ENCODE assay signal across 9 cellular contexts in the genomic region with DNA sequence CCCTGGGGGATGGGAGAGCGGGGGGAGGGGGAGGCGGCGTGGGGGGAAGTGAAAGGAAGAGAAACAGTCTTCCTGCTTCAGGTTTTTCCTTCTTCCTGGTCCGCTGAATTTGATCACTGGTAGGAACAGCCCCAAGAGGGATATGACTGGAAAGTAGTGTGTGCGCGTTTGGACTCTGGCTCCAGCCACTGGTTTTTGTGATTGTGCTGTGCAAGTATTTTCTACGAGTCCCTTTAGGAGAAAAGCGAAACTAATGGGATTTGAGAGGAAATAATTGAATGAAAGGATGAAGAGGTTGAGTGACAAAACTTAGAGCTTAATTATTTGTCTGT. TPM values are rescaled to one million over a fixed set of nuclear protein-coding genes. Genes with fewer than 3 reads are reported as not detected.
DNase-seq lines count a peak whose midpoint lies in the region; ATAC-seq and TF ChIP-seq lines count a peak whose summit lies in the region.
"Had no signal": no experiment of that assay in that cellular context is flagged by ENCODE, and none has a peak within 500 bp of the region (broad histone marks: within the 10 kb centered on the region; RNA-seq: fewer than 3 reads in every experiment).

No MANE protein-coding gene starts in this region.

- no peaks in the 10 kb centered on the region for H3K36me3 ChIP-seq in HUES64 (ENCODE audit: insufficient read depth, low read length)
- no peaks in the 10 kb centered on the region for H3K36me3 ChIP-seq in suprapubic skin
- H3K36me3 ChIP-seq: neutrophil had no signal

- no peaks in the 10 kb centered on the region for H3K9me3 ChIP-seq in HUES64 (ENCODE audit: insufficient read depth, low read depth, low read length)
- H3K9me3 ChIP-seq in suprapubic skin: no peaks in the 10 kb centered on the region
- H3K9me3 ChIP-seq: neutrophil had no signal

- H3K4me3 ChIP-seq in HUES64 (ENCODE audit: low read length) (peak overlapping the region; percentile 95), suprapubic skin (peak overlapping the region; percentile 65)

- ATAC-seq in GM18502 (IDR thresholded peaks at IDR 0.05; ENCODE audit: poor library complexity, unreplicated experiment): no peak

- no peak for TF ChIP-seq POLR2A in suprapubic skin (IDR thresholded peaks at IDR 0.05)

- peak overlapping the region; percentile 60 to 98 (median 80) for H3K27ac Mint-ChIP-seq in brain

- H3K9me3 Mint-ChIP-seq in brain: peaks cover 0 to 3% (median 0%) of the 10 kb centered on the region in 5 experiments

- no peak overlapping the region for H3K9ac ChIP-seq in HUES64 (ENCODE audit: low read depth, low read length)

- H3K27me3 Mint-ChIP-seq in brain: peaks cover 51% of the 10 kb centered on the region

- H3K27ac ChIP-seq in HUES64 (ENCODE audit: low read depth, low read length) (no peak overlapping the region; the same call in 1 of the 2 replicates), layer of hippocampus (ENCODE audit: low read depth, low read length) (peak overlapping the region; percentile 85), suprapubic skin (peak overlapping the region; percentile 77)
- H3K27ac ChIP-seq: neutrophil had no signal

- DNase-seq in suprapubic skin (ENCODE audit: low spot score in 2 of 2) (no peak), activated gamma-delta T cell (lab: John Stamatoyannopoulos, UW) (no peak), NCI-H1105 (lab: John Stamatoyannopoulos, UW) (no peak)
- DNase-seq in stimulated activated CD4-positive, alpha-beta T cell treated with anti-CD3 and anti-CD28 coated beads, Interleukin-4, amount 100 ng/mL, for 4 hours: no peak

- no peak for TF ChIP-seq EP300 in suprapubic skin (IDR thresholded peaks at IDR 0.05)

- TF ChIP-seq CTCF in brain (conservative IDR thresholded peaks at IDR 0.05) (no peak), suprapubic skin (IDR thresholded peaks at IDR 0.05) (no peak)

- H3K36me3 Mint-ChIP-seq in brain: peaks cover 4% of the 10 kb centered on the region

- H3K27me3 ChIP-seq in HUES64 (ENCODE audit: insufficient read depth, low read length) (no peaks in the 10 kb centered on the region), layer of hippocampus (ENCODE audit: control insufficient read depth, insufficient read depth, low read length) (no peaks in the 10 kb centered on the region), suprapubic skin (no peaks in the 10 kb centered on the region)

- H3K4me3 Mint-ChIP-seq in brain: peak overlapping the region; percentile 93 to 97 (median 96)

- H3K4me1 Mint-ChIP-seq in brain: peaks cover 25% of the 10 kb centered on the region

- H3K4me1 ChIP-seq in HUES64 (ENCODE audit: insufficient read depth, low read length): peaks cover 8% of the 10 kb centered on the region; the same call in 1 of the 2 replicates
- H3K4me1 ChIP-seq in suprapubic skin: peaks cover 2% of the 10 kb centered on the region

- 3% methylated on average over 8 of the region's 8 CpGs for WGBS in HUES64
- 24% methylated on average over 8 of the region's 8 CpGs for WGBS in suprapubic skin

RNA-seq across cellular contexts. Expression of gene PRRG1, which starts 0.8 kb away (rescaled TPM):
- polyA plus RNA-seq in HUES64 (2013, experiment 1 of 2): 3.2 TPM
- 4.2 TPM for polyA plus RNA-seq in HUES64 (2013, experiment 2 of 2)
- 11.5 TPM for polyA plus RNA-seq in brain (ENCODE audit: insufficient read depth, low read depth, low replicate concordance)
- total RNA-seq in suprapubic skin: 1 to 10 TPM; 3.8 to 7.1 (median 5.1) TPM
